Comparison of ENCODE assay signal across 16 cellular contexts in the genomic region with DNA sequence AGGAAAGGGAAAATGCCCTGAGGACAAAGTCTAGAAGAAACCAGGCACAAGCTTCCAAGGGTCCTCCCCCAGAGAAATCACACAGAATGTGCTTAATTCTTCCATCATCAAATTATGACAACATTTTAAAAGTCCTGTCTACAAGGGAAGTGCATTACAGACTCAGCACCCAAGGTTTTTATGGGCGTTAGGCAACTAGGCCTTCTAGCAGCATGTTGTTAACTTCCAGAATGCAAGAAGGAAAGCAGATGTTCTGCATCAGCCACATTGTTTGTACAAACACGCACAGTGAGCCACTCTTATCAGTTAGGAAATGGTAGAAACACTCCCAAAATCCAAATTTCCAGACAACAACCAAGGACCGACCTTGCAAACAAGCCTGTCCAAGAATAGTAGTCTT. TPM values are rescaled to one million over a fixed set of nuclear protein-coding genes. Genes with fewer than 3 reads are reported as not detected.
A peak's percentile ranks its signal among the peaks of the same experiment; 100 is the strongest.
DNase-seq lines count a peak whose midpoint lies in the region; ATAC-seq and TF ChIP-seq lines count a peak whose summit lies in the region.
"Had no signal": no experiment of that assay in that cellular context is flagged by ENCODE, and none has a peak within 500 bp of the region (broad histone marks: within the 10 kb centered on the region; RNA-seq: fewer than 3 reads in every experiment).

No MANE protein-coding gene starts in this region.

- H2BK120ac ChIP-seq in IMR-90 (ENCODE audit: low read depth, low read length): peak overlapping the region; percentile 0; the same call in 1 of the 2 replicates

- H3K27ac Mint-ChIP-seq in activated T-helper 2 cell treated with anti-CD3 and anti-CD28 coated beads, Interferon-gamma antibody, Interleukin-2, Interleukin-4, amounts not matched to agents 10 μg/mL and 5 μg/mL and 100 μg/mL, durations not matched to agents 14 hours and 24 hours and 36 hours: no peak overlapping the region
- peak overlapping the region in 1 of 10 donors; percentile 15 for H3K27ac Mint-ChIP-seq in naive thymus-derived CD8-positive, alpha-beta T cell
- H3K27ac Mint-ChIP-seq: activated naive CD4-positive, alpha-beta T cell treated with anti-CD3 and anti-CD28 coated beads, Interleukin-2, amount 50 U/mL, for 24 hours had no signal

- peaks cover 3% of the 10 kb centered on the region; the same call in 1 of the 2 replicates for H4K20me1 ChIP-seq in IMR-90 (ENCODE audit: insufficient read depth, low read length)

- no peak overlapping the region for H2AK5ac ChIP-seq in IMR-90 (ENCODE audit: low read depth, low read length)

- peaks cover 83% of the 10 kb centered on the region for H3K36me3 Mint-ChIP-seq in activated T-helper 2 cell treated with anti-CD3 and anti-CD28 coated beads, Interferon-gamma antibody, Interleukin-2, Interleukin-4, amounts not matched to agents 10 μg/mL and 5 μg/mL and 100 μg/mL, durations not matched to agents 14 hours and 24 hours and 36 hours (ENCODE audit: low read depth)
- peaks cover 16 to 97% (median 56%) of the 10 kb centered on the region in 3 donors for H3K36me3 Mint-ChIP-seq in naive thymus-derived CD8-positive, alpha-beta T cell

- peak overlapping the region; percentile 81; the same call in 1 of the 2 replicates for H3K27ac ChIP-seq in IMR-90 (ENCODE audit: insufficient read depth, low read length)
- H3K27ac ChIP-seq in effector memory CD4-positive, alpha-beta T cell (ENCODE audit: insufficient read depth, low read length, poor library complexity, severe bottlenecking): no peak overlapping the region

- 0 out of 2 replicates have a peak overlapping the region, but pooled peaks have one; percentile 20 for H3K56ac ChIP-seq in IMR-90 (ENCODE audit: extremely low read depth, insufficient read depth, low read length)

- peak; percentile 24 for DNase-seq in AG08396 (ENCODE audit: low spot score)
- peak; percentile 73 for DNase-seq in IMR-90
- peak; percentile 39 to 73 for DNase-seq in foreskin fibroblast
- peak; percentile 29 for DNase-seq in mucosa of gallbladder (ENCODE audit: low spot score)
- no peak for DNase-seq in activated T-helper 2 cell treated with anti-CD3 and anti-CD28 coated beads, Interferon-gamma antibody, Interleukin-2, Interleukin-4, amounts not matched to agents 10 μg/mL and 5 μg/mL and 100 μg/mL, durations not matched to agents 14 hours and 24 hours and 36 hours (ENCODE audit: low spot score)
- no peak for DNase-seq in NCI-H2081 treated with DMSO at 0.1 percent for 48 hours (lab: John Stamatoyannopoulos, UW)
- DNase-seq in naive thymus-derived CD8-positive, alpha-beta T cell: no peak
- no peak for DNase-seq in effector memory CD4-positive, alpha-beta T cell
- DNase-seq: KBM-7, NCI-H748 treated with DMSO at 0.1 percent for 48 hours, nephron progenitor cell, stomach, SW 1271 had no signal

- H3K23ac ChIP-seq in IMR-90 (ENCODE audit: low read depth, low read length): no peak overlapping the region; the same call in 1 of the 2 replicates

- no peak overlapping the region for H3K4me3 Mint-ChIP-seq in activated T-helper 2 cell treated with anti-CD3 and anti-CD28 coated beads, Interferon-gamma antibody, Interleukin-2, Interleukin-4, amounts not matched to agents 10 μg/mL and 5 μg/mL and 100 μg/mL, durations not matched to agents 14 hours and 24 hours and 36 hours (ENCODE audit: low read depth)
- H3K4me3 Mint-ChIP-seq in naive thymus-derived CD8-positive, alpha-beta T cell: no peak overlapping the region
- H3K4me3 Mint-ChIP-seq: activated naive CD4-positive, alpha-beta T cell treated with anti-CD3 and anti-CD28 coated beads, Interleukin-2, amount 50 U/mL, for 24 hours; brain; nephron progenitor cell had no signal

- peak overlapping the region in 1 of 2 experiments; percentile 12; a peak in 1 of 4 replicates for H4K8ac ChIP-seq in IMR-90 (ENCODE audit: low read depth in 2 of 2, low read length in 2 of 2)

- H3K9me3 ChIP-seq in IMR-90 (ENCODE audit: control insufficient read depth, insufficient read depth, low read length): no peaks in the 10 kb centered on the region
- no peaks in the 10 kb centered on the region for H3K9me3 ChIP-seq in effector memory CD4-positive, alpha-beta T cell (ENCODE audit: control insufficient read depth, low read length)
- H3K9me3 ChIP-seq: stomach had no signal

- CTCF ChIA-PET in IMR-90 (lab: Yijun Ruan, JAX): no interaction called here

- peaks cover 24% of the 10 kb centered on the region for H3K36me3 ChIP-seq in IMR-90 (ENCODE audit: control insufficient read depth, insufficient read depth, low read length)
- peaks cover 27% of the 10 kb centered on the region for H3K36me3 ChIP-seq in effector memory CD4-positive, alpha-beta T cell (ENCODE audit: control insufficient read depth, insufficient read depth, low read length)

- intact Hi-C loops in IMR-90 (cut with micrococcal nuclease): no loop called here
- intact Hi-C loops in activated T-helper 2 cell treated with anti-CD3 and anti-CD28 coated beads, Interferon-gamma antibody, Interleukin-2, Interleukin-4, amounts not matched to agents 10 μg/mL and 5 μg/mL and 100 μg/mL, durations not matched to agents 14 hours and 24 hours and 36 hours (cut with micrococcal nuclease): no loop called here

- H4K5ac ChIP-seq in IMR-90 (ENCODE audit: low read depth, low read length): peak overlapping the region; percentile 14; the same call in 1 of the 2 replicates

- H3K9ac ChIP-seq in IMR-90 (ENCODE audit: low read depth, low read length): no peak overlapping the region

- H3K4me2 ChIP-seq in IMR-90 (ENCODE audit: low read depth, low read length): peak overlapping the region; percentile 53; the same call in 1 of the 2 replicates

- peak; percentile 74 for ATAC-seq in IMR-90 (ENCODE audit: low read depth)
- ATAC-seq in naive thymus-derived CD8-positive, alpha-beta T cell: no peak
- ATAC-seq: Panc1 had no signal

- H3K79me1 ChIP-seq in IMR-90 (ENCODE audit: low read depth in 1 of 2, low read length in 2 of 2): peaks cover 16 to 43% of the 10 kb centered on the region in 2 experiments; a peak in 3 of 4 replicates

- no CpG with 5 or more reads among the region's 3 CpGs for WGBS in IMR-90 (ENCODE audit: extremely low coverage in 2 of 2, insufficient read length in 1 of 2), 2 experiments

- H4K91ac ChIP-seq in IMR-90 (ENCODE audit: insufficient read depth, low read depth, low read length): peak overlapping the region; percentile 35; the same call in 1 of the 2 replicates

- no peak overlapping the region for H2AK9ac ChIP-seq in IMR-90 (replicated peaks; ENCODE audit: low read depth, low read length, poor library complexity)

- TF ChIP-seq CTCF in IMR-90 (conservative IDR thresholded peaks at IDR 0.05; ENCODE audit: low read depth, low read length) (no peak), foreskin fibroblast (IDR thresholded peaks at IDR 0.05; ENCODE audit: low read depth, low read length) (no peak)

- H2AFZ ChIP-seq in IMR-90 (replicated peaks; ENCODE audit: low read length, poor library complexity): no peak overlapping the region

- no peaks in the 10 kb centered on the region for H3K27me3 ChIP-seq in IMR-90 (ENCODE audit: control insufficient read depth, insufficient read depth, low read length)
- no peaks in the 10 kb centered on the region for H3K27me3 ChIP-seq in effector memory CD4-positive, alpha-beta T cell (replicated peaks; ENCODE audit: control insufficient read depth, insufficient read depth, low read length, poor library complexity, severe bottlenecking)
- H3K27me3 ChIP-seq: stomach had no signal

- peaks cover 9% of the 10 kb centered on the region for H3K4me1 Mint-ChIP-seq in activated T-helper 2 cell treated with anti-CD3 and anti-CD28 coated beads, Interferon-gamma antibody, Interleukin-2, Interleukin-4, amounts not matched to agents 10 μg/mL and 5 μg/mL and 100 μg/mL, durations not matched to agents 14 hours and 24 hours and 36 hours (ENCODE audit: low read depth)
- H3K4me1 Mint-ChIP-seq in naive thymus-derived CD8-positive, alpha-beta T cell: peaks cover 6 to 12% (median 8%) of the 10 kb centered on the region in 4 donors
- H3K4me1 Mint-ChIP-seq: nephron progenitor cell had no signal

- H3K9me3 Mint-ChIP-seq in activated T-helper 2 cell treated with anti-CD3 and anti-CD28 coated beads, Interferon-gamma antibody, Interleukin-2, Interleukin-4, amounts not matched to agents 10 μg/mL and 5 μg/mL and 100 μg/mL, durations not matched to agents 14 hours and 24 hours and 36 hours: no peaks in the 10 kb centered on the region
- H3K9me3 Mint-ChIP-seq in naive thymus-derived CD8-positive, alpha-beta T cell: peaks cover 0 to 2% (median 0%) of the 10 kb centered on the region in 9 donors
- H3K9me3 Mint-ChIP-seq: activated naive CD4-positive, alpha-beta T cell treated with anti-CD3 and anti-CD28 coated beads, Interleukin-2, amount 50 U/mL, for 24 hours; nephron progenitor cell had no signal

- H3K4me1 ChIP-seq in IMR-90 (ENCODE audit: control insufficient read depth, insufficient read depth, low read length): peaks cover 15% of the 10 kb centered on the region
- H3K4me1 ChIP-seq in effector memory CD4-positive, alpha-beta T cell (ENCODE audit: control insufficient read depth, insufficient read depth, low read length, poor library complexity, severe bottlenecking): no peaks in the 10 kb centered on the region

- peak overlapping the region; percentile 87 for H2BK5ac ChIP-seq in IMR-90 (ENCODE audit: low read depth, low read length, poor library complexity, severe bottlenecking)

- no peaks in the 10 kb centered on the region for H3K27me3 Mint-ChIP-seq in activated T-helper 2 cell treated with anti-CD3 and anti-CD28 coated beads, Interferon-gamma antibody, Interleukin-2, Interleukin-4, amounts not matched to agents 10 μg/mL and 5 μg/mL and 100 μg/mL, durations not matched to agents 14 hours and 24 hours and 36 hours (ENCODE audit: low read depth)
- no peaks in the 10 kb centered on the region for H3K27me3 Mint-ChIP-seq in naive thymus-derived CD8-positive, alpha-beta T cell
- H3K27me3 Mint-ChIP-seq: activated naive CD4-positive, alpha-beta T cell treated with anti-CD3 and anti-CD28 coated beads, Interleukin-2, amount 50 U/mL, for 24 hours; brain had no signal

- H3K4ac ChIP-seq in IMR-90 (ENCODE audit: low read depth, low read length): peak overlapping the region; percentile 32

- H2BK20ac ChIP-seq in IMR-90 (ENCODE audit: low read depth, low read length): no peak overlapping the region

- peak overlapping the region; percentile 55; the same call in 1 of the 2 replicates for H3K18ac ChIP-seq in IMR-90 (ENCODE audit: low read depth, low read length)

- dilution Hi-C loops in IMR-90 (cut with HindIII; ENCODE audit: low sequenced_read_pairs, unreplicated experiment): no loop called here

- H2BK15ac ChIP-seq in IMR-90 (ENCODE audit: low read depth, low read length): no peak overlapping the region; the same call in 2 of the 3 replicates

- no peak for TF ChIP-seq RAD21 in IMR-90 (IDR thresholded peaks at IDR 0.05; ENCODE audit: low read length)

- no peak for TF ChIP-seq POLR2A in IMR-90 (IDR thresholded peaks at IDR 0.05; ENCODE audit: low read depth, low read length)

- no peak overlapping the region; the same call in 1 of the 2 replicates for H3K14ac ChIP-seq in IMR-90 (replicated peaks; ENCODE audit: low read depth, low read length)

- POLR2A ChIA-PET in IMR-90 (lab: Charles Lee; ENCODE audit: unreplicated experiment): no interaction called here
- POLR2A ChIA-PET in naive thymus-derived CD8-positive, alpha-beta T cell (lab: Charles Lee): no interaction called here

- H3K9me1 ChIP-seq in IMR-90 (ENCODE audit: insufficient read depth, low read length): 0 out of 2 replicates have a peak, but pooled peaks cover 2% of the 10 kb centered on the region

- H3K4me3 ChIP-seq in IMR-90 (ENCODE audit: insufficient read depth, low read depth, low read length): no peak overlapping the region
- H3K4me3 ChIP-seq in foreskin fibroblast (ENCODE audit: low read depth in 1 of 2, low read length in 2 of 2): no peak overlapping the region
- no peak overlapping the region for H3K4me3 ChIP-seq in effector memory CD4-positive, alpha-beta T cell (ENCODE audit: insufficient read depth, low read depth, low read length, poor library complexity, severe bottlenecking)
- H3K4me3 ChIP-seq: stomach had no signal

- no TSS peak for BruUV-seq in IMR-90 (replicated peaks; lab: Mats Ljungman, UMichigan)

- in situ Hi-C loops in IMR-90 (cut with MboI; ENCODE audit: low sequenced_read_pairs): loop anchor here (25.0 kb wide), 1 partner anchor 1452 kb away; no protein-coding TSS in a partner anchor

RNA-seq across cellular contexts. Expression of a gene that starts 26.5 kb away (rescaled TPM):
- total RNA-seq in IMR-90 (2012; rRNA removed): 12.0 and 25.8 TPM in 2 replicates
- polyA plus RNA-seq in IMR-90 (2012; rRNA removed): 10.4 and 13.3 TPM in 2 replicates
- polyA plus RNA-seq in IMR-90 (2012; cell fraction: cytosol; rRNA removed): 1.6 and 2.3 TPM in 2 replicates
- 5.2 and 23.3 TPM in 2 replicates for polyA plus RNA-seq in IMR-90 (2012; cell fraction: nucleus; rRNA removed; ENCODE audit: low replicate concordance)
- 27.8 TPM for total RNA-seq in mucosa of gallbladder
- total RNA-seq in activated T-helper 2 cell treated with anti-CD3 and anti-CD28 coated beads, Interferon-gamma antibody, Interleukin-2, Interleukin-4, amounts not matched to agents 10 μg/mL and 5 μg/mL and 100 μg/mL, durations not matched to agents 14 hours and 24 hours and 36 hours: 45.3 and 51.0 TPM in 2 replicates
- total RNA-seq in naive thymus-derived CD8-positive, alpha-beta T cell: 10 to 100 TPM; 47.0 to 48.3 TPM
- polyA plus RNA-seq in naive thymus-derived CD8-positive, alpha-beta T cell: 10 to 100 TPM; 15.2 to 17.2 (median 16.9) TPM

Comparison
In these comparisons a context has a peak if more than half of its experiments do, and no peak if none do; other contexts are left out.
1. DNase-seq: peak in AG08396 (single experiment), IMR-90 (single experiment), foreskin fibroblast (2 of 2) and mucosa of gallbladder (single experiment); none in activated T-helper 2 cell treated with anti-CD3 and anti-CD28 coated beads, Interferon-gamma antibody, Interleukin-2, Interleukin-4, amounts not matched to agents 10 μg/mL and 5 μg/mL and 100 μg/mL, durations not matched to agents 14 hours and 24 hours and 36 hours (single experiment), NCI-H2081 treated with DMSO at 0.1 percent for 48 hours (single experiment), naive thymus-derived CD8-positive, alpha-beta T cell (0 of 10) and effector memory CD4-positive, alpha-beta T cell (0 of 3).